ENCODE assay signal across 8 cellular contexts in genomic region chr10:115001506-115002381, GRCh38.
A peak's percentile ranks its signal among the peaks of the same experiment; 100 is the strongest.
DNase-seq lines count a peak whose midpoint lies in the region; ATAC-seq and TF ChIP-seq lines count a peak whose summit lies in the region.

No MANE protein-coding gene starts in this region.

- peak; percentile 63 for ATAC-seq in GM21423 (IDR thresholded peaks at IDR 0.05; ENCODE audit: unreplicated experiment)

- no peaks in the 10 kb centered on the region for H3K36me3 Mint-ChIP-seq in endodermal cell (ENCODE audit: low read depth)

- H3K27ac ChIP-seq in AG04450 (ENCODE audit: low read depth, low read length) (no peak overlapping the region), endodermal cell (ENCODE audit: low read depth, low read length) (no peak overlapping the region), stomach smooth muscle (ENCODE audit: low read length) (no peak overlapping the region), WERI-Rb-1 (no peak overlapping the region)

- H3K27me3 Mint-ChIP-seq in endodermal cell (ENCODE audit: insufficient read depth), result no peaks in the 10 kb centered on the region

- TF ChIP-seq CTCF in AG04450 (IDR thresholded peaks at IDR 0.05; ENCODE audit: low read depth, low read length) (no peak), endodermal cell (conservative IDR thresholded peaks at IDR 0.05) (no peak), WERI-Rb-1 (IDR thresholded peaks at IDR 0.05; ENCODE audit: low read depth, low read length) (no peak)

- peak overlapping the region; percentile 41 for H3K27ac Mint-ChIP-seq in endodermal cell

- H3K9me3 ChIP-seq in AG04450 (ENCODE audit: control insufficient read depth, insufficient read depth, low read length), result no peaks in the 10 kb centered on the region
- no peaks in the 10 kb centered on the region for H3K9me3 ChIP-seq in endodermal cell (ENCODE audit: control insufficient read depth, low read length)
- no peaks in the 10 kb centered on the region for H3K9me3 ChIP-seq in stomach smooth muscle (ENCODE audit: control insufficient read depth in 2 of 2, low read length in 2 of 2)
- H3K9me3 ChIP-seq in WERI-Rb-1 (ENCODE audit: severe bottlenecking), result no peaks in the 10 kb centered on the region

- WGBS in endodermal cell (ENCODE audit: insufficient coverage in 1 of 2, insufficient read length in 1 of 2), 2 experiments, result 89% methylated on average over 12 to 13 of the region's 13 CpGs

- H3K9ac ChIP-seq in endodermal cell (ENCODE audit: extremely low read depth, low read length, poor library complexity, severe bottlenecking), result no peak overlapping the region
- H3K9ac ChIP-seq in stomach smooth muscle (ENCODE audit: low read length in 2 of 2), result peak overlapping the region; percentile 29 to 33

- peaks cover 12% of the 10 kb centered on the region for H3K4me1 Mint-ChIP-seq in endodermal cell

- H3K4me3 ChIP-seq in AG04450 (ENCODE audit: low read depth, low read length) (peak overlapping the region; percentile 48), endodermal cell (ENCODE audit: low read length) (no peak overlapping the region), stomach smooth muscle (ENCODE audit: low read length in 2 of 2) (peak overlapping the region; percentile 29 to 66), WERI-Rb-1 (ENCODE audit: low read depth, low read length) (no peak overlapping the region)
- no peak overlapping the region for H3K4me3 ChIP-seq in Jurkat, Clone E6-1 (ENCODE audit: low read length)

- H3K4me1 ChIP-seq in endodermal cell (ENCODE audit: control insufficient read depth, insufficient read depth, low read length), result no peaks in the 10 kb centered on the region
- no peaks in the 10 kb centered on the region for H3K4me1 ChIP-seq in stomach smooth muscle (ENCODE audit: control insufficient read depth, insufficient read depth, low read length)

- H3K36me3 ChIP-seq in endodermal cell (ENCODE audit: control insufficient read depth, insufficient read depth, low read length) (no peaks in the 10 kb centered on the region), stomach smooth muscle (ENCODE audit: control insufficient read depth in 2 of 2, insufficient read depth in 2 of 2, low read length in 2 of 2) (no peaks in the 10 kb centered on the region), WERI-Rb-1 (no peaks in the 10 kb centered on the region)

- DNase-seq in AG04450 (ENCODE audit: low read depth, low spot score), result no peak
- DNase-seq in Jurkat, Clone E6-1 (ENCODE audit: low read depth, low spot score), result peak; percentile 58
- no peak for DNase-seq in endodermal cell
- DNase-seq in WERI-Rb-1, result no peak
- no peak for DNase-seq in stimulated activated CD4-positive, alpha-beta T cell treated with anti-CD3 and anti-CD28 coated beads, Interleukin-1b, Interleukin-23, amount 100 ng/mL, for 48 hours
- DNase-seq in effector CD4-positive, alpha-beta T cell, result no peak

- no peaks in the 10 kb centered on the region for H3K9me3 Mint-ChIP-seq in endodermal cell

- H3K4me3 Mint-ChIP-seq in endodermal cell, result no peak overlapping the region

- CTCF ChIA-PET in AG04450 (lab: Charles Lee), result interaction anchor here (0.7 to 1.1 kb wide), 3 partner anchors 123 to 125 kb away, joined by 3 read pairs; no protein-coding TSS in a partner anchor

- POLR2A ChIA-PET in AG04450 (lab: Yijun Ruan, JAX), result no interaction called here

- H3K27me3 ChIP-seq in AG04450 (ENCODE audit: control insufficient read depth, insufficient read depth, low read length) (peaks cover 3% of the 10 kb centered on the region), endodermal cell (ENCODE audit: control insufficient read depth, insufficient read depth, low read length, poor library complexity, severe bottlenecking) (no peaks in the 10 kb centered on the region), stomach smooth muscle (ENCODE audit: control insufficient read depth in 1 of 2, insufficient read depth in 2 of 2, low read length in 2 of 2) (no peaks in the 10 kb centered on the region), WERI-Rb-1 (ENCODE audit: insufficient read depth, low read depth, severe bottlenecking) (no peaks in the 10 kb centered on the region)

Comparison
In these comparisons a context has a peak if more than half of its experiments do, and no peak if none do; other contexts are left out.
1. H3K4me3 ChIP-seq: peak in AG04450 (single experiment) and stomach smooth muscle (2 of 2); none in Jurkat, Clone E6-1 (single experiment), endodermal cell (single experiment) and WERI-Rb-1 (single experiment).